ENCODE assay signal across 10 cellular contexts in genomic region chr5:138536665-138537315, GRCh38. TPM values are rescaled to one million over a fixed set of nuclear protein-coding genes. Genes with fewer than 3 reads are reported as not detected.
DNase-seq lines count a peak whose midpoint lies in the region; ATAC-seq and TF ChIP-seq lines count a peak whose summit lies in the region.
"Had no signal": no experiment of that assay in that cellular context is flagged by ENCODE, and none has a peak within 500 bp of the region (broad histone marks: within the 10 kb centered on the region; RNA-seq: fewer than 3 reads in every experiment).

No MANE protein-coding gene starts in this region.

- H3K27me3 Mint-ChIP-seq in activated CD4-positive, alpha-beta memory T cell treated with anti-CD3 and anti-CD28 coated beads, Interleukin-2, amount 10 ng/mL, durations not matched to agents 7 days and 5 days = no peaks in the 10 kb centered on the region

- H3K36me3 Mint-ChIP-seq in activated CD4-positive, alpha-beta memory T cell treated with anti-CD3 and anti-CD28 coated beads, Interleukin-2, amount 10 ng/mL, durations not matched to agents 7 days and 5 days (ENCODE audit: low read depth) = peaks cover 52% of the 10 kb centered on the region

- no peaks in the 10 kb centered on the region for H3K9me3 Mint-ChIP-seq in activated CD4-positive, alpha-beta memory T cell treated with anti-CD3 and anti-CD28 coated beads, Interleukin-2, amount 10 ng/mL, durations not matched to agents 7 days and 5 days

- H3K4me3 Mint-ChIP-seq in activated CD4-positive, alpha-beta memory T cell treated with anti-CD3 and anti-CD28 coated beads, Interleukin-2, amount 10 ng/mL, durations not matched to agents 7 days and 5 days = no peak overlapping the region

- no peaks in the 10 kb centered on the region for H3K9me3 ChIP-seq in right atrium auricular region
- H3K9me3 ChIP-seq: esophagus squamous epithelium had no signal

- peaks cover 0 to 61% of the 10 kb centered on the region in 2 donors for H3K4me1 ChIP-seq in right atrium auricular region

- no peak overlapping the region for H3K4me3 ChIP-seq in right atrium auricular region
- H3K4me3 ChIP-seq: esophagus squamous epithelium had no signal

- CTCF ChIA-PET in activated CD4-positive, alpha-beta memory T cell treated with anti-CD3 and anti-CD28 coated beads, Interleukin-2, amount 10 ng/mL, durations not matched to agents 7 days and 5 days (lab: Charles Lee) = interaction anchor here (1.1 to 1.7 kb wide), 2 partner anchors 10 to 11 kb away, joined by 3 to 6 read pairs; no protein-coding TSS in a partner anchor

- peak overlapping the region; percentile 42 for H3K27ac Mint-ChIP-seq in activated CD4-positive, alpha-beta memory T cell treated with anti-CD3 and anti-CD28 coated beads, Interleukin-2, amount 10 ng/mL, durations not matched to agents 7 days and 5 days

- no peaks in the 10 kb centered on the region for H3K36me3 ChIP-seq in right atrium auricular region

- H3K27me3 ChIP-seq in right atrium auricular region = no peaks in the 10 kb centered on the region
- H3K27me3 ChIP-seq: esophagus squamous epithelium had no signal

- POLR2A ChIA-PET in activated CD4-positive, alpha-beta memory T cell treated with anti-CD3 and anti-CD28 coated beads, Interleukin-2, amount 10 ng/mL, durations not matched to agents 7 days and 5 days (lab: Charles Lee) = interaction anchor here (0.6 to 2.1 kb wide), 3 partner anchors 10 to 39 kb away, joined by 3 to 5 read pairs (median 5); partner anchors contain the start of gene HSPA9

- H3K27ac ChIP-seq in right atrium auricular region = peak overlapping the region; percentile 9 to 25

- TF ChIP-seq CTCF in right atrium auricular region (IDR thresholded peaks at IDR 0.05) = no peak

- ATAC-seq in Right ventricle myocardium inferior = peak; percentile 35

- peaks cover 62% of the 10 kb centered on the region for H3K4me1 Mint-ChIP-seq in activated CD4-positive, alpha-beta memory T cell treated with anti-CD3 and anti-CD28 coated beads, Interleukin-2, amount 10 ng/mL, durations not matched to agents 7 days and 5 days

- intact Hi-C loops in Right ventricle myocardium inferior (cut with DNase I) (no loop called here), cardiac septum (cut with DNase I) (no loop called here)

- DNase-seq in Right ventricle myocardium inferior (ENCODE audit: missing footprints) (no peak), cardiac septum (ENCODE audit: low spot score) (no peak), right atrium auricular region (ENCODE audit: low spot score) (no peak), SHP77 treated with DMSO at 0.1 percent for 48 hours (lab: John Stamatoyannopoulos, UW) (no peak), occipital lobe (lab: John Stamatoyannopoulos, UW) (no peak), Ammon's horn (ENCODE audit: low spot score) (no peak)
- DNase-seq in activated CD4-positive, alpha-beta memory T cell treated with anti-CD3 and anti-CD28 coated beads, Interleukin-2, amount 10 ng/mL, durations not matched to agents 7 days and 5 days = no peak
- DNase-seq in stimulated activated naive CD4-positive, alpha-beta T cell treated with Interleukin-2 at 50 U/mL for 16 hours (lab: John Stamatoyannopoulos, UW) = no peak
- DNase-seq: esophagus squamous epithelium; stimulated activated CD4-positive, alpha-beta T cell treated with anti-CD3 and anti-CD28 coated beads, Interleukin-2, amount 100 ng/mL, for 48 hours had no signal

RNA-seq across cellular contexts. Expression of gene ETF1, which starts 6.2 kb away (rescaled TPM):
- 90.6 TPM for total RNA-seq in Right ventricle myocardium inferior
- 86.8 TPM for total RNA-seq in cardiac septum
- total RNA-seq in activated CD4-positive, alpha-beta memory T cell treated with anti-CD3 and anti-CD28 coated beads, Interleukin-2, amount 10 ng/mL, durations not matched to agents 7 days and 5 days = 10 to 100 TPM; 77.5 to 81.7 TPM
- total RNA-seq in right atrium auricular region = 10 to 100 TPM; 62.0 to 64.1 TPM
- total RNA-seq in occipital lobe = 63.3 TPM

RNA-seq across cellular contexts. Expression of gene HSPA9, which starts 38.4 kb away (rescaled TPM):
- total RNA-seq in Right ventricle myocardium inferior = 308 TPM
- total RNA-seq in cardiac septum = 274 TPM
- 100 to 1,000 TPM; 205 to 217 TPM for total RNA-seq in activated CD4-positive, alpha-beta memory T cell treated with anti-CD3 and anti-CD28 coated beads, Interleukin-2, amount 10 ng/mL, durations not matched to agents 7 days and 5 days
- 100 to 1,000 TPM; 258 to 417 TPM for total RNA-seq in right atrium auricular region
- total RNA-seq in occipital lobe = 206 TPM
